1 cellular context compared by ENCODE assay signal in genomic region chr10:24513155-24513554, GRCh38.
TF ChIP-seq lines count a peak whose summit lies in the region.

No MANE protein-coding gene starts in this region.

TF ChIP-seq in K562, 482 proteins besides CTCF, POLR2A, EP300 and RAD21 (continued from another document):
- no peak for TF ChIP-seq ZMIZ1 (IDR thresholded peaks at IDR 0.05; ENCODE audit: low read depth in 2 of 2, low read length in 2 of 2)
- TF ChIP-seq KDM5B (IDR thresholded peaks at IDR 0.05; ENCODE audit: insufficient replicate concordance, low read depth, low read length) = no peak
- no peak for TF ChIP-seq HINFP (tag; conservative IDR thresholded peaks at IDR 0.05; ENCODE audit: low read depth)
- no peak for TF ChIP-seq ZNF12 (CRISPR knock-in tag; IDR thresholded peaks at IDR 0.05)
- no peak for TF ChIP-seq NKRF (IDR thresholded peaks at IDR 0.05; ENCODE audit: borderline replicate concordance)
- no peak for TF ChIP-seq ZFP36 (IDR thresholded peaks at IDR 0.05; ENCODE audit: low read depth, low read length, partially characterized antibody)
- no peak for TF ChIP-seq PREB (CRISPR knock-in tag; IDR thresholded peaks at IDR 0.05)
- no peak for TF ChIP-seq ZNF232 (CRISPR knock-in tag; IDR thresholded peaks at IDR 0.05)
- TF ChIP-seq MEIS2 (IDR thresholded peaks at IDR 0.05; ENCODE audit: partially characterized antibody) = no peak
- no peak for TF ChIP-seq RREB1 (CRISPR knock-in tag; IDR thresholded peaks at IDR 0.05)
- no peak for TF ChIP-seq BRF2 (IDR thresholded peaks at IDR 0.05; ENCODE audit: borderline replicate concordance, insufficient read depth, insufficient read length)
